ENCODE assay signal across 1 cellular context in the genomic region with DNA sequence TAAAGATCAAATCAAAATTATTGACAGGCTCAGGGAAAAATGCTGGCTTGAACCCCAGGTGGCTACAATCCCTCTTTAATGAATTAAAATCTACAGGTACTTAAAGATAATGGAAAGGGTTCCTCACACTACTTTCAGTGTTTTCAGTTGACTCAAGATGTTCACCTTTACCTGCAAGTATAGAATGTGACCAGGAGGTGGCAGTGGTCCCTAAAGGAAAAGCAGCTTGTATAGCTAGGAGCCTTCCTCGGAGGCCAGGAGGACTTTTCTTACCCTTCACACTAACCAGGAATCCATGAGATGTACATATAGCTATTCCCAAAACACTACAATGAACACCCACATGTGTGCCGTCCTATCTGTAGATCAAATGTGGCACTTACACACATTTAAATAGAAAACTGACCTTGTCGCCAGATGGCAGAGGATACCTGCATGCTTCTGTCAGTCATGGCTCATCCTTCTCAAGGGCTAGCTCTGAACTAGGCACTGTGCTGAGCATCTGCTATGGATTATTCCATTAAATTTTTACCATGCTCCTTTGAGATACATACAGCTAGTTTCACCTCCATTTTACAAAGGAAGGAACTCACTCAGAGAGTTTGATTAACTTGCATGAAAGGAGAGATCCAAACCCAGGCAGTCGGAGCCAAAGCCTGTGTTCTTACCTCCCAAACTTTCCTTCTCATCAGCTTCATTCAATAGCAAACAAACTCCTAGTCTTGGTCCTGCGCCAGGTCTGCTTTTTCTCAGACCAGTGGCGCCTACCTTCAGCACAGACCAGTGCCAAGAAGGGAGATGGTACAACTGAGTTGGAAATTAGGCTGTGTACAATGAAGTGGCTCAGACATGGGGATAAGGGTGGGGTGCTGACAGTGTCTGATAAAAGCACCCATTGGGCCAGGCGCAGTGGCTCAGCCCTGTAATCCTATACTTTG.
TF ChIP-seq lines count a peak whose summit lies in the region.

No MANE protein-coding gene starts in this region.

TF ChIP-seq in K562, 482 proteins besides CTCF, POLR2A, EP300 and RAD21 (continued from another document and continues in another):
- TF ChIP-seq, protein P1, sequence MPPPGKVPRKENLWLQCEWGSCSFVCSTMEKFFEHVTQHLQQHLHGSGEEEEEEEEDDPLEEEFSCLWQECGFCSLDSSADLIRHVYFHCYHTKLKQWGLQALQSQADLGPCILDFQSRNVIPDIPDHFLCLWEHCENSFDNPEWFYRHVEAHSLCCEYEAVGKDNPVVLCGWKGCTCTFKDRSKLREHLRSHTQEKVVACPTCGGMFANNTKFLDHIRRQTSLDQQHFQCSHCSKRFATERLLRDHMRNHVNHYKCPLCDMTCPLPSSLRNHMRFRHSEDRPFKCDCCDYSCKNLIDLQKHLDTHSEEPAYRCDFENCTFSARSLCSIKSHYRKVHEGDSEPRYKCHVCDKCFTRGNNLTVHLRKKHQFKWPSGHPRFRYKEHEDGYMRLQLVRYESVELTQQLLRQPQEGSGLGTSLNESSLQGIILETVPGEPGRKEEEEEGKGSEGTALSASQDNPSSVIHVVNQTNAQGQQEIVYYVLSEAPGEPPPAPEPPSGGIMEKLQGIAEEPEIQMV (tag; conservative IDR thresholded peaks at IDR 0.05; ENCODE audit: low read depth): no peak
- TF ChIP-seq BHLHE40 (IDR thresholded peaks at IDR 0.05; ENCODE audit: low read length): 0 out of 2 replicates have a peak, but pooled peaks have one; percentile 11
- 0 out of 2 replicates have a peak, but pooled peaks have one; percentile 22 for TF ChIP-seq SP1 (CRISPR knock-in tag; IDR thresholded peaks at IDR 0.05)
- no peak for TF ChIP-seq ZNF175 (CRISPR knock-in tag; IDR thresholded peaks at IDR 0.05; ENCODE audit: low read depth)
- TF ChIP-seq, protein P2, sequence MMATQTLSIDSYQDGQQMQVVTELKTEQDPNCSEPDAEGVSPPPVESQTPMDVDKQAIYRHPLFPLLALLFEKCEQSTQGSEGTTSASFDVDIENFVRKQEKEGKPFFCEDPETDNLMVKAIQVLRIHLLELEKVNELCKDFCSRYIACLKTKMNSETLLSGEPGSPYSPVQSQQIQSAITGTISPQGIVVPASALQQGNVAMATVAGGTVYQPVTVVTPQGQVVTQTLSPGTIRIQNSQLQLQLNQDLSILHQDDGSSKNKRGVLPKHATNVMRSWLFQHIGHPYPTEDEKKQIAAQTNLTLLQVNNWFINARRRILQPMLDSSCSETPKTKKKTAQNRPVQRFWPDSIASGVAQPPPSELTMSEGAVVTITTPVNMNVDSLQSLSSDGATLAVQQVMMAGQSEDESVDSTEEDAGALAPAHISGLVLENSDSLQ (IDR thresholded peaks at IDR 0.05): peak; percentile 18; the same call in 1 of the 2 replicates
- 0 out of 2 replicates have a peak, but pooled peaks have one; percentile 60 for TF ChIP-seq CC2D1A (IDR thresholded peaks at IDR 0.05)
- TF ChIP-seq ASH1L (IDR thresholded peaks at IDR 0.05; ENCODE audit: borderline replicate concordance, low read depth, partially characterized antibody): no peak
- TF ChIP-seq ARNT (IDR thresholded peaks at IDR 0.05): 0 out of 4 replicates have a peak, but pooled peaks of 1 of the 2 experiments have one; percentile 55
- TF ChIP-seq, protein P3, sequence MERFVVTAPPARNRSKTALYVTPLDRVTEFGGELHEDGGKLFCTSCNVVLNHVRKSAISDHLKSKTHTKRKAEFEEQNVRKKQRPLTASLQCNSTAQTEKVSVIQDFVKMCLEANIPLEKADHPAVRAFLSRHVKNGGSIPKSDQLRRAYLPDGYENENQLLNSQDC (CRISPR knock-in tag; IDR thresholded peaks at IDR 0.05): no peak
- TF ChIP-seq ZFPM2 (CRISPR knock-in tag; IDR thresholded peaks at IDR 0.05): no peak
- TF ChIP-seq ZFP30 (CRISPR knock-in tag; IDR thresholded peaks at IDR 0.05; ENCODE audit: borderline replicate concordance): no peak
- TF ChIP-seq SREBF2 (CRISPR knock-in tag; IDR thresholded peaks at IDR 0.05): no peak
- TF ChIP-seq, protein P4, sequence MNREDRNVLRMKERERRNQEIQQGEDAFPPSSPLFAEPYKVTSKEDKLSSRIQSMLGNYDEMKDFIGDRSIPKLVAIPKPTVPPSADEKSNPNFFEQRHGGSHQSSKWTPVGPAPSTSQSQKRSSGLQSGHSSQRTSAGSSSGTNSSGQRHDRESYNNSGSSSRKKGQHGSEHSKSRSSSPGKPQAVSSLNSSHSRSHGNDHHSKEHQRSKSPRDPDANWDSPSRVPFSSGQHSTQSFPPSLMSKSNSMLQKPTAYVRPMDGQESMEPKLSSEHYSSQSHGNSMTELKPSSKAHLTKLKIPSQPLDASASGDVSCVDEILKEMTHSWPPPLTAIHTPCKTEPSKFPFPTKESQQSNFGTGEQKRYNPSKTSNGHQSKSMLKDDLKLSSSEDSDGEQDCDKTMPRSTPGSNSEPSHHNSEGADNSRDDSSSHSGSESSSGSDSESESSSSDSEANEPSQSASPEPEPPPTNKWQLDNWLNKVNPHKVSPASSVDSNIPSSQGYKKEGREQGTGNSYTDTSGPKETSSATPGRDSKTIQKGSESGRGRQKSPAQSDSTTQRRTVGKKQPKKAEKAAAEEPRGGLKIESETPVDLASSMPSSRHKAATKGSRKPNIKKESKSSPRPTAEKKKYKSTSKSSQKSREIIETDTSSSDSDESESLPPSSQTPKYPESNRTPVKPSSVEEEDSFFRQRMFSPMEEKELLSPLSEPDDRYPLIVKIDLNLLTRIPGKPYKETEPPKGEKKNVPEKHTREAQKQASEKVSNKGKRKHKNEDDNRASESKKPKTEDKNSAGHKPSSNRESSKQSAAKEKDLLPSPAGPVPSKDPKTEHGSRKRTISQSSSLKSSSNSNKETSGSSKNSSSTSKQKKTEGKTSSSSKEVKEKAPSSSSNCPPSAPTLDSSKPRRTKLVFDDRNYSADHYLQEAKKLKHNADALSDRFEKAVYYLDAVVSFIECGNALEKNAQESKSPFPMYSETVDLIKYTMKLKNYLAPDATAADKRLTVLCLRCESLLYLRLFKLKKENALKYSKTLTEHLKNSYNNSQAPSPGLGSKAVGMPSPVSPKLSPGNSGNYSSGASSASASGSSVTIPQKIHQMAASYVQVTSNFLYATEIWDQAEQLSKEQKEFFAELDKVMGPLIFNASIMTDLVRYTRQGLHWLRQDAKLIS (CRISPR knock-in tag; IDR thresholded peaks at IDR 0.05): no peak
- no peak for TF ChIP-seq PHF20 (IDR thresholded peaks at IDR 0.05; ENCODE audit: partially characterized antibody)
- no peak for TF ChIP-seq IRF2 (CRISPR knock-in tag; IDR thresholded peaks at IDR 0.05)
- no peak for TF ChIP-seq MBD2 (IDR thresholded peaks at IDR 0.05; ENCODE audit: borderline replicate concordance, low read depth)
- TF ChIP-seq HDAC1 (IDR thresholded peaks at IDR 0.05): no peak
- TF ChIP-seq ZBTB1 (CRISPR knock-in tag; IDR thresholded peaks at IDR 0.05; ENCODE audit: borderline replicate concordance, low read depth): no peak
- no peak for TF ChIP-seq SRF (CRISPR knock-in tag; IDR thresholded peaks at IDR 0.05)
- TF ChIP-seq, protein P5, sequence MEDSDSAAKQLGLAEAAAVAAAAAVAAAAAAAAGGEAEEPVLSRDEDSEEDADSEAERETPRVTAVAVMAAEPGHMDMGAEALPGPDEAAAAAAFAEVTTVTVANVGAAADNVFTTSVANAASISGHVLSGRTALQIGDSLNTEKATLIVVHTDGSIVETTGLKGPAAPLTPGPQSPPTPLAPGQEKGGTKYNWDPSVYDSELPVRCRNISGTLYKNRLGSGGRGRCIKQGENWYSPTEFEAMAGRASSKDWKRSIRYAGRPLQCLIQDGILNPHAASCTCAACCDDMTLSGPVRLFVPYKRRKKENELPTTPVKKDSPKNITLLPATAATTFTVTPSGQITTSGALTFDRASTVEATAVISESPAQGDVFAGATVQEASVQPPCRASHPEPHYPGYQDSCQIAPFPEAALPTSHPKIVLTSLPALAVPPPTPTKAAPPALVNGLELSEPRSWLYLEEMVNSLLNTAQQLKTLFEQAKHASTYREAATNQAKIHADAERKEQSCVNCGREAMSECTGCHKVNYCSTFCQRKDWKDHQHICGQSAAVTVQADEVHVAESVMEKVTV (CRISPR knock-in tag; IDR thresholded peaks at IDR 0.05): peak; percentile 85
- TF ChIP-seq TARDBP (IDR thresholded peaks at IDR 0.05): no peak
- no peak for TF ChIP-seq MCM7 (IDR thresholded peaks at IDR 0.05)
- no peak for TF ChIP-seq NR3C1 (CRISPR knock-in tag; IDR thresholded peaks at IDR 0.05)
- no peak for TF ChIP-seq ZEB2 (IDR thresholded peaks at IDR 0.05)
- TF ChIP-seq, protein P6, sequence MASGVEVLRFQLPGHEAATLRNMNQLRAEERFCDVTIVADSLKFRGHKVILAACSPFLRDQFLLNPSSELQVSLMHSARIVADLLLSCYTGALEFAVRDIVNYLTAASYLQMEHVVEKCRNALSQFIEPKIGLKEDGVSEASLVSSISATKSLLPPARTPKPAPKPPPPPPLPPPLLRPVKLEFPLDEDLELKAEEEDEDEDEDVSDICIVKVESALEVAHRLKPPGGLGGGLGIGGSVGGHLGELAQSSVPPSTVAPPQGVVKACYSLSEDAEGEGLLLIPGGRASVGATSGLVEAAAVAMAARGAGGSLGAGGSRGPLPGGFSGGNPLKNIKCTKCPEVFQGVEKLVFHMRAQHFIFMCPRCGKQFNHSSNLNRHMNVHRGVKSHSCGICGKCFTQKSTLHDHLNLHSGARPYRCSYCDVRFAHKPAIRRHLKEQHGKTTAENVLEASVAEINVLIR (CRISPR knock-in tag; IDR thresholded peaks at IDR 0.05): no peak
- TF ChIP-seq NFATC3 (IDR thresholded peaks at IDR 0.05): no peak
- TF ChIP-seq, protein P7, sequence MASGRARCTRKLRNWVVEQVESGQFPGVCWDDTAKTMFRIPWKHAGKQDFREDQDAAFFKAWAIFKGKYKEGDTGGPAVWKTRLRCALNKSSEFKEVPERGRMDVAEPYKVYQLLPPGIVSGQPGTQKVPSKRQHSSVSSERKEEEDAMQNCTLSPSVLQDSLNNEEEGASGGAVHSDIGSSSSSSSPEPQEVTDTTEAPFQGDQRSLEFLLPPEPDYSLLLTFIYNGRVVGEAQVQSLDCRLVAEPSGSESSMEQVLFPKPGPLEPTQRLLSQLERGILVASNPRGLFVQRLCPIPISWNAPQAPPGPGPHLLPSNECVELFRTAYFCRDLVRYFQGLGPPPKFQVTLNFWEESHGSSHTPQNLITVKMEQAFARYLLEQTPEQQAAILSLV (tag; IDR thresholded peaks at IDR 0.05): no peak
- no peak for TF ChIP-seq ZNF274 (IDR thresholded peaks at IDR 0.05; ENCODE audit: borderline replicate concordance, low read depth, low read length)
- TF ChIP-seq C11orf30 (IDR thresholded peaks at IDR 0.05; ENCODE audit: low read depth): no peak
- TF ChIP-seq ZNF785 (CRISPR knock-in tag; IDR thresholded peaks at IDR 0.05): no peak
- TF ChIP-seq KDM1A (IDR thresholded peaks at IDR 0.05): no peak
- TF ChIP-seq, protein P8, sequence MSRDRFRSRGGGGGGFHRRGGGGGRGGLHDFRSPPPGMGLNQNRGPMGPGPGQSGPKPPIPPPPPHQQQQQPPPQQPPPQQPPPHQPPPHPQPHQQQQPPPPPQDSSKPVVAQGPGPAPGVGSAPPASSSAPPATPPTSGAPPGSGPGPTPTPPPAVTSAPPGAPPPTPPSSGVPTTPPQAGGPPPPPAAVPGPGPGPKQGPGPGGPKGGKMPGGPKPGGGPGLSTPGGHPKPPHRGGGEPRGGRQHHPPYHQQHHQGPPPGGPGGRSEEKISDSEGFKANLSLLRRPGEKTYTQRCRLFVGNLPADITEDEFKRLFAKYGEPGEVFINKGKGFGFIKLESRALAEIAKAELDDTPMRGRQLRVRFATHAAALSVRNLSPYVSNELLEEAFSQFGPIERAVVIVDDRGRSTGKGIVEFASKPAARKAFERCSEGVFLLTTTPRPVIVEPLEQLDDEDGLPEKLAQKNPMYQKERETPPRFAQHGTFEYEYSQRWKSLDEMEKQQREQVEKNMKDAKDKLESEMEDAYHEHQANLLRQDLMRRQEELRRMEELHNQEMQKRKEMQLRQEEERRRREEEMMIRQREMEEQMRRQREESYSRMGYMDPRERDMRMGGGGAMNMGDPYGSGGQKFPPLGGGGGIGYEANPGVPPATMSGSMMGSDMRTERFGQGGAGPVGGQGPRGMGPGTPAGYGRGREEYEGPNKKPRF (IDR thresholded peaks at IDR 0.05; ENCODE audit: low read depth, low read length): no peak
- TF ChIP-seq SNIP1 (IDR thresholded peaks at IDR 0.05; ENCODE audit: low read depth): no peak
- no peak for TF ChIP-seq FIP1L1 (IDR thresholded peaks at IDR 0.05; ENCODE audit: low read depth, low read length, poor library complexity, severe bottlenecking)
- no peak for TF ChIP-seq NCOA1 (IDR thresholded peaks at IDR 0.05; ENCODE audit: low read depth)
- TF ChIP-seq DPF2 (IDR thresholded peaks at IDR 0.05): no peak
- no peak for TF ChIP-seq PHF21A (IDR thresholded peaks at IDR 0.05; ENCODE audit: borderline replicate concordance, low read depth)
- no peak for TF ChIP-seq ZNF57 (CRISPR knock-in tag; IDR thresholded peaks at IDR 0.05)
- TF ChIP-seq, protein P9, sequence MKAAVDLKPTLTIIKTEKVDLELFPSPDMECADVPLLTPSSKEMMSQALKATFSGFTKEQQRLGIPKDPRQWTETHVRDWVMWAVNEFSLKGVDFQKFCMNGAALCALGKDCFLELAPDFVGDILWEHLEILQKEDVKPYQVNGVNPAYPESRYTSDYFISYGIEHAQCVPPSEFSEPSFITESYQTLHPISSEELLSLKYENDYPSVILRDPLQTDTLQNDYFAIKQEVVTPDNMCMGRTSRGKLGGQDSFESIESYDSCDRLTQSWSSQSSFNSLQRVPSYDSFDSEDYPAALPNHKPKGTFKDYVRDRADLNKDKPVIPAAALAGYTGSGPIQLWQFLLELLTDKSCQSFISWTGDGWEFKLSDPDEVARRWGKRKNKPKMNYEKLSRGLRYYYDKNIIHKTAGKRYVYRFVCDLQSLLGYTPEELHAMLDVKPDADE (conservative IDR thresholded peaks at IDR 0.05; ENCODE audit: control insufficient read depth, low read depth, low read length): no peak
- peak; percentile 70; the same call in 1 of the 2 replicates for TF ChIP-seq STAG1 (CRISPR knock-in tag; IDR thresholded peaks at IDR 0.05; ENCODE audit: borderline replicate concordance)
